ENCODE assay signal across 11 cellular contexts in the genomic region with DNA sequence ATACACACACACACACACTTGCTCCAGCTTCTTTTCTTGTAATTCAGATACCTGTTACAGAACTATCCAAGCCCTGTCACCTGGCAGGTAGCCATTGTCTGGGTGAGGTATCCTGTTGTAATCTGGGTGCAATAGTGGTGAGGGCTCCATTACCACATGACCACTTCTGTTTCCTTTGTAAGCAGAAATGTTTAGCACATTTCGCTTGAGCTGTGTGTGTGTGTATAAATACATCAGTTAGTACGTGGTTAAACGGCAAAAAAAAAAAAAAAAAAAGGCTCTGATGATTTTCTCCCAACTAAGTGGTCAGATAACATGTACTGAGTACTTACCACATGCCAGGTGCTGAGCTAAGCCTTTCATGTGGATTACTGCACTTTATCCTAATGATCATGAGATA.
DNase-seq lines count a peak whose midpoint lies in the region; ATAC-seq and TF ChIP-seq lines count a peak whose summit lies in the region.
"Had no signal": no experiment of that assay in that cellular context is flagged by ENCODE, and none has a peak within 500 bp of the region (broad histone marks: within the 10 kb centered on the region; RNA-seq: fewer than 3 reads in every experiment).

No MANE protein-coding gene starts in this region.

- H3K4me3 Mint-ChIP-seq in MCF 10A (ENCODE audit: unreplicated experiment): no peak overlapping the region
- H3K4me3 Mint-ChIP-seq in activated naive CD8-positive, alpha-beta T cell treated with anti-CD3 and anti-CD28 coated beads, Interleukin-2, amount 50 U/mL, for 24 hours: no peak overlapping the region

- DNase-seq in MCF 10A (ENCODE audit: unreplicated experiment): peak; percentile 50
- DNase-seq in mammary epithelial cell: no peak
- DNase-seq in NCI-H774 (lab: John Stamatoyannopoulos, UW): peak; percentile 52
- no peak for DNase-seq in activated naive CD8-positive, alpha-beta T cell treated with anti-CD3 and anti-CD28 coated beads, Interleukin-2, amount 50 U/mL, for 24 hours
- DNase-seq in stimulated activated naive CD4-positive, alpha-beta T cell treated with Interleukin-2 at 50 U/mL for 16 hours (lab: John Stamatoyannopoulos, UW): peak; percentile 3
- DNase-seq in ACHN: no peak
- DNase-seq in AG08395 (ENCODE audit: low spot score): no peak
- DNase-seq: PC-9 had no signal

- peaks cover 13% of the 10 kb centered on the region for H3K9me3 ChIP-seq in mammary epithelial cell (replicated peaks; ENCODE audit: insufficient read depth, low read length)
- H3K9me3 ChIP-seq: ascending aorta had no signal

- dilution Hi-C loops in mammary epithelial cell (cut with HindIII; ENCODE audit: low sequenced_read_pairs): no loop called here

- H3K27ac Mint-ChIP-seq in MCF 10A (ENCODE audit: low read depth, unreplicated experiment): peak overlapping the region; percentile 59
- H3K27ac Mint-ChIP-seq in activated naive CD8-positive, alpha-beta T cell treated with anti-CD3 and anti-CD28 coated beads, Interleukin-2, amount 50 U/mL, for 24 hours: no peak overlapping the region

- intact Hi-C loops in MCF 10A (cut with micrococcal nuclease) (no loop called here), mammary epithelial cell (cut with micrococcal nuclease) (no loop called here)

- ATAC-seq in activated naive CD8-positive, alpha-beta T cell treated with anti-CD3 and anti-CD28 coated beads, Interleukin-2, amount 50 U/mL, for 24 hours: peak; percentile 58
- no peak for ATAC-seq in HG03175 (IDR thresholded peaks at IDR 0.05; ENCODE audit: unreplicated experiment)

- H4K20me1 ChIP-seq in mammary epithelial cell (ENCODE audit: insufficient read depth, low read length): no peaks in the 10 kb centered on the region

- WGBS in mammary epithelial cell (ENCODE audit: low coverage, missing lambda C conversion rate): 60% methylated on average over 3 of the region's 3 CpGs

- in situ Hi-C loops in mammary epithelial cell (cut with MboI; ENCODE audit: low sequenced_read_pairs in 2 of 2): no loop called here
- in situ Hi-C loops in ACHN (cut with HindIII; ENCODE audit: low pct_ligation_motif_present, low pct_unique_long_range_greater_than_20kb, low sequenced_read_pairs): no loop called here

- no peak overlapping the region for H3K27ac ChIP-seq in mammary epithelial cell (ENCODE audit: insufficient read depth, low read depth, low read length)
- H3K27ac ChIP-seq: ascending aorta, C4-2B, PC-9 had no signal

- no peak overlapping the region for H2AFZ ChIP-seq in mammary epithelial cell (ENCODE audit: low read depth, low read length)
- H2AFZ ChIP-seq: PC-9 had no signal

- no peaks in the 10 kb centered on the region for H3K27me3 Mint-ChIP-seq in MCF 10A (ENCODE audit: insufficient read depth, unreplicated experiment)
- H3K27me3 Mint-ChIP-seq in activated naive CD8-positive, alpha-beta T cell treated with anti-CD3 and anti-CD28 coated beads, Interleukin-2, amount 50 U/mL, for 24 hours: no peaks in the 10 kb centered on the region

- BruUV-seq in MCF 10A (replicated peaks; lab: Mats Ljungman, UMichigan) (no TSS peak), mammary epithelial cell (replicated peaks; lab: Mats Ljungman, UMichigan) (no TSS peak)

- no peaks in the 10 kb centered on the region for H3K4me1 ChIP-seq in mammary epithelial cell (ENCODE audit: insufficient read depth, low read length)
- H3K4me1 ChIP-seq: ascending aorta had no signal

- no peaks in the 10 kb centered on the region for H3K27me3 ChIP-seq in mammary epithelial cell (ENCODE audit: insufficient read depth, low read length)
- H3K27me3 ChIP-seq: ascending aorta had no signal

- peaks cover 16% of the 10 kb centered on the region for H3K4me1 Mint-ChIP-seq in MCF 10A (ENCODE audit: insufficient read depth, unreplicated experiment)
- H3K4me1 Mint-ChIP-seq in activated naive CD8-positive, alpha-beta T cell treated with anti-CD3 and anti-CD28 coated beads, Interleukin-2, amount 50 U/mL, for 24 hours: peaks cover 61% of the 10 kb centered on the region

- H3K79me2 ChIP-seq in mammary epithelial cell (ENCODE audit: insufficient read depth, low read length): no peaks in the 10 kb centered on the region

- H3K9me3 Mint-ChIP-seq in MCF 10A (ENCODE audit: unreplicated experiment): no peaks in the 10 kb centered on the region
- H3K9me3 Mint-ChIP-seq in activated naive CD8-positive, alpha-beta T cell treated with anti-CD3 and anti-CD28 coated beads, Interleukin-2, amount 50 U/mL, for 24 hours: peaks cover 3% of the 10 kb centered on the region

- no peak overlapping the region for H3K9ac ChIP-seq in mammary epithelial cell (ENCODE audit: insufficient read depth, low read length)

- POLR2A ChIA-PET in MCF 10A (lab: Yijun Ruan, JAX): no interaction called here

- H3K36me3 Mint-ChIP-seq in MCF 10A (ENCODE audit: insufficient read depth, unreplicated experiment): no peaks in the 10 kb centered on the region
- H3K36me3 Mint-ChIP-seq in activated naive CD8-positive, alpha-beta T cell treated with anti-CD3 and anti-CD28 coated beads, Interleukin-2, amount 50 U/mL, for 24 hours (ENCODE audit: low read depth): no peaks in the 10 kb centered on the region

- H3K36me3 ChIP-seq in mammary epithelial cell (ENCODE audit: insufficient read depth, low read length): no peaks in the 10 kb centered on the region
- H3K36me3 ChIP-seq: ascending aorta had no signal

- H3K4me2 ChIP-seq in mammary epithelial cell (ENCODE audit: insufficient read depth, low read depth, low read length): no peak overlapping the region
- H3K4me2 ChIP-seq: PC-9 had no signal

- H3K4me3 ChIP-seq in mammary epithelial cell (replicated peaks in 1 of 3; ENCODE audit: insufficient read depth in 1 of 3, low read depth in 2 of 3, low read length in 3 of 3): no peak overlapping the region
- H3K4me3 ChIP-seq: ascending aorta, PC-9 had no signal

- TF ChIP-seq CTCF in MCF 10A (IDR thresholded peaks at IDR 0.05; ENCODE audit: unreplicated experiment) (no peak), mammary epithelial cell (conservative IDR thresholded peaks at IDR 0.05 in 1 of 2, IDR thresholded peaks at IDR 0.05 in 1 of 2; ENCODE audit: extremely low read depth in 1 of 2, insufficient read depth in 1 of 2, low read depth in 1 of 2, low read length in 2 of 2) (no peak)

- CTCF ChIA-PET in MCF 10A (lab: Yijun Ruan, JAX): interaction anchor here (0.5 to 1.3 kb wide), 4 partner anchors 10 to 919 kb away, joined by 3 read pairs; no protein-coding TSS in a partner anchor
- CTCF ChIA-PET in mammary epithelial cell (lab: Charles Lee; ENCODE audit: low non-redundant PET): no interaction called here

Comparison
In these comparisons a context has a peak if more than half of its experiments do, and no peak if none do; other contexts are left out.
1. DNase-seq: peak in MCF 10A (single experiment), NCI-H774 (single experiment) and stimulated activated naive CD4-positive, alpha-beta T cell treated with Interleukin-2 at 50 U/mL for 16 hours (single experiment); none in mammary epithelial cell (single experiment), activated naive CD8-positive, alpha-beta T cell treated with anti-CD3 and anti-CD28 coated beads, Interleukin-2, amount 50 U/mL, for 24 hours (single experiment), ACHN (single experiment) and AG08395 (single experiment).